Comparison of ENCODE assay signal across 8 cellular contexts in the genomic region with DNA sequence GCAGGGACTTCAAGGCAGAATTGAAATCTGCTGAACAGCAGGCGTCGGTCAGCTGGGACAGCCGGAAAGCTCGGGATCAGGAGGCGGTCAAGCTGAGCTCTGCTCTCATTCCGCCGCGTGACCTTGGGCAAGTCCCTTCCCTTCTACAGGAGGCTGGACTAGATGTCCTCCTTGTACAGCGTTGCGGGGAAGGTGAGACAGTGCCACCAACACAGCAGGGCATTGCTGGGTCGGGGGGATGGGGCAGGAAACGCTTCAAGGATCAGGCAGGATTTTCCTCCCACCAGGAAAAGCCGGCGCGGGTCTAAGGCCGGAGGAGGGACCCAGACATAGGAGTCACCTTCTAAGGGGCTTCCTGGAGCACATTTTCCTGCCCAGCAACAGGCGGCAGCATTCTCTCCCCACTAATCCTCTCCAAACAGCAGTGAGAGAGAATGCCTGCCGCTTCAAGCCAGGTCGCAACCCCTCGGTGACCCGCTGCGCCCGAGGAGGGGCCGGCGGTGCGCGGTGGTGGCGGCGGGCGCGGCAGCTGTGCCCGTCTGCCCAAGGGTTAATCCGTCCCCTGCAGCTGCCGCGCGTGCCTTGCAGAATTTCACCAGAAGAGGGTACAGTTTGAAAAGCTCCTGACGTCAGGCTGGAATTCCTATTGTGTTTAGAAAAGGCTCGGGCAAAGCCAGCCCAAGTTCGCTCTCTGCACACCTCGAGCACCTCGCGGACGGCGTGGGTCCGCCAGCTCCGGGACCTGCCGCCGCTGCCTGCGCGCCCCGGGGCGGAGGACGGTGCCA. TPM values are rescaled to one million over a fixed set of nuclear protein-coding genes. Genes with fewer than 3 reads are reported as not detected.
A peak's percentile ranks its signal among the peaks of the same experiment; 100 is the strongest.
DNase-seq lines count a peak whose midpoint lies in the region; ATAC-seq and TF ChIP-seq lines count a peak whose summit lies in the region.

Gene KCNF1 (plus strand): TSS at position 644 of the 785 bp plus-strand sequence. CDS start 493 bp downstream, outside the sequence.

- peak within 1 kb of the TSS; percentile 21 for H2AFZ ChIP-seq in neural cell (ENCODE audit: low read depth, low read length)

- H3K36me3 ChIP-seq in HUES6 (ENCODE audit: control insufficient read depth, insufficient read depth, low read length) (no peaks in the 10 kb centered on the region), RWPE2 (ENCODE audit: low read depth) (no peaks in the 10 kb centered on the region), neural cell (ENCODE audit: insufficient read depth, low read length) (peaks cover 9% of the 10 kb centered on the region)

- ATAC-seq in RWPE2 (ENCODE audit: low read depth), result peak; percentile 74
- no peak for ATAC-seq in GM21447 (IDR thresholded peaks at IDR 0.05; ENCODE audit: unreplicated experiment)

- no peaks in the 10 kb centered on the region for H3K79me2 ChIP-seq in neural cell (replicated peaks; ENCODE audit: insufficient read depth, low read length)

- H3K4me1 ChIP-seq in HUES6 (ENCODE audit: control insufficient read depth, insufficient read depth, low read length), result peaks cover 38% of the 10 kb centered on the region
- H3K4me1 ChIP-seq in RWPE2 (ENCODE audit: insufficient read depth, poor library complexity, severe bottlenecking), result no peaks in the 10 kb centered on the region

- H3K27me3 ChIP-seq in HUES6 (ENCODE audit: control insufficient read depth, insufficient read depth, low read length), result peaks cover 39% of the 10 kb centered on the region
- peaks cover 37% of the 10 kb centered on the region for H3K27me3 ChIP-seq in RWPE2 (ENCODE audit: insufficient read depth, poor library complexity, severe bottlenecking)
- H3K27me3 ChIP-seq in neural cell (ENCODE audit: insufficient read depth, low read depth, low read length), result peaks cover 13% of the 10 kb centered on the region

- no peak within 1 kb of the TSS for H3K27ac ChIP-seq in HUES6 (ENCODE audit: low read depth, low read length)
- H3K27ac ChIP-seq in RWPE2 (ENCODE audit: poor library complexity, severe bottlenecking), result no peak within 1 kb of the TSS
- H3K27ac ChIP-seq in neural cell (ENCODE audit: low read length), result peak within 1 kb of the TSS; percentile 16

- no peaks in the 10 kb centered on the region for H3K9me2 ChIP-seq in neural cell (ENCODE audit: insufficient read depth, low read length)

- DNase-seq in AG08395 (ENCODE audit: low spot score) (peak; percentile 79), RWPE2 (ENCODE audit: low spot score) (peak; percentile 29), fibroblast of peridontal ligament (ENCODE audit: extremely low read depth) (peak; percentile 61), activated gamma-delta T cell (lab: John Stamatoyannopoulos, UW) (no peak), HuH-7 (ENCODE audit: low spot score) (no peak)

- TF ChIP-seq CTCF in RWPE2 (IDR thresholded peaks at IDR 0.05; ENCODE audit: poor library complexity, severe bottlenecking) (peak; percentile 37), neural cell (IDR thresholded peaks at IDR 0.05; ENCODE audit: poor library complexity, severe bottlenecking) (peak; percentile 76)

- peak; percentile 17 for TF ChIP-seq EP300 in neural cell (conservative IDR thresholded peaks at IDR 0.05; ENCODE audit: poor library complexity, severe bottlenecking)

- H3K4me3 ChIP-seq in HUES6 (ENCODE audit: low read depth, low read length) (peak within 1 kb of the TSS; percentile 71), RWPE2 (ENCODE audit: severe bottlenecking) (peak within 1 kb of the TSS; percentile 27), neural cell (ENCODE audit: low read length) (peak within 1 kb of the TSS; percentile 73)

- peak within 1 kb of the TSS; percentile 22 for H3K9ac ChIP-seq in HUES6 (ENCODE audit: low read length)
- H3K9ac ChIP-seq in neural cell (ENCODE audit: low read length), result peak within 1 kb of the TSS; percentile 66

- peak within 1 kb of the TSS; percentile 48 for H3K4me2 ChIP-seq in neural cell (ENCODE audit: low read length)

- H3F3A ChIP-seq in neural cell (ENCODE audit: insufficient read depth, low read length, poor library complexity, severe bottlenecking), result no peaks in the 10 kb centered on the region

- H4K20me1 ChIP-seq in neural cell (ENCODE audit: insufficient read depth), result no peaks in the 10 kb centered on the region

- peak; percentile 69 for TF ChIP-seq RAD21 in neural cell (conservative IDR thresholded peaks at IDR 0.05)

- no peaks in the 10 kb centered on the region for H3K9me3 ChIP-seq in HUES6 (ENCODE audit: control insufficient read depth, insufficient read depth, low read depth, low read length)
- H3K9me3 ChIP-seq in RWPE2 (ENCODE audit: severe bottlenecking), result no peaks in the 10 kb centered on the region
- peaks cover 9% of the 10 kb centered on the region for H3K9me3 ChIP-seq in neural cell (ENCODE audit: low read length)

TF ChIP-seq in neural cell, 6 proteins besides CTCF, POLR2A, EP300 and RAD21:
- TF ChIP-seq REST (IDR thresholded peaks at IDR 0.05; ENCODE audit: borderline replicate concordance), result no peak
- peak; percentile 61 for TF ChIP-seq POLR2AphosphoS5 (IDR thresholded peaks at IDR 0.05)
- TF ChIP-seq TAF1 (IDR thresholded peaks at IDR 0.05; ENCODE audit: low read depth), result no peak
- no peak for TF ChIP-seq EZH2 (IDR thresholded peaks at IDR 0.05; ENCODE audit: borderline replicate concordance, insufficient read depth, low read length, poor library complexity, severe bottlenecking)
- TF ChIP-seq SMC3 (conservative IDR thresholded peaks at IDR 0.05; ENCODE audit: poor library complexity), result peak; percentile 79
- TF ChIP-seq MXI1 (conservative IDR thresholded peaks at IDR 0.05; ENCODE audit: poor library complexity, severe bottlenecking), result peak; percentile 55

RNA-seq across cellular contexts. Expression of gene KCNF1, which starts in this region (rescaled TPM):
- 11.4 and 12.9 TPM in 2 replicates for polyA plus RNA-seq in neural cell
- polyA minus RNA-seq in neural cell, result 19.5 and 19.6 TPM in 2 replicates

Comparison
In these comparisons a context has a peak if more than half of its experiments do, and no peak if none do; other contexts are left out.
1. DNase-seq: peak in AG08395 (single experiment), RWPE2 (single experiment) and fibroblast of peridontal ligament (single experiment); none in activated gamma-delta T cell (single experiment) and HuH-7 (single experiment).
2. Peak in every context shown above with its lines, with median percentiles within 50 percentile points of each other: H3K4me3 ChIP-seq.